ENCODE assay signal across 9 cellular contexts in the genomic region with DNA sequence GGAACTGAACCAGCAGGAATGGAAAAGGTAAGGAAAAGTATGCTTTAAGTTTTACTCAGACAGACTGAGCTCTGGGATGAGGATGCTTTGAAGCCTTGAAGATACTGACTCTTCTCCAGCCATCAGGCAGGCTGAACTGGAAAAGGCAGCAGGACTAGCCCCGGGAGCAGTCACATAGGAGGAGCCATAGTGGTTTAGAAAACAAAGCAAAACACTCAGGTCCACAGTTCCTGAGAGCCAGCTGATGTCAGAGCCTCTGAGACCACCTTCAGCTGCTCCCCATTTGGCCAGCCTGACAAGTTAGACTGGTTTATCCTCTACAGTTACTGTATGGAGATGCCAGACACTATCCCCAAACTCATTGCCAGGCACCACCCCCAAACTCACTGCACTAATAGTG.
"Had no signal": no experiment of that assay in that cellular context is flagged by ENCODE, and none has a peak within 500 bp of the region (broad histone marks: within the 10 kb centered on the region; RNA-seq: fewer than 3 reads in every experiment).

No MANE protein-coding gene starts in this region.

- H3K27ac ChIP-seq: GM23248 had no signal

- H3K4me3 ChIP-seq: GM23248, K562 had no signal

- FAIRE-seq: H1, H54, HTR-8/SVneo, K562 had no signal

- ATAC-seq: K562 had no signal

- DNase-seq: GM23248, H9, HCEC 1CT, IMR-90, KG1 had no signal

- H2AFZ ChIP-seq: GM23248 had no signal
